Comparison of ENCODE assay signal across 10 cellular contexts in the genomic region with DNA sequence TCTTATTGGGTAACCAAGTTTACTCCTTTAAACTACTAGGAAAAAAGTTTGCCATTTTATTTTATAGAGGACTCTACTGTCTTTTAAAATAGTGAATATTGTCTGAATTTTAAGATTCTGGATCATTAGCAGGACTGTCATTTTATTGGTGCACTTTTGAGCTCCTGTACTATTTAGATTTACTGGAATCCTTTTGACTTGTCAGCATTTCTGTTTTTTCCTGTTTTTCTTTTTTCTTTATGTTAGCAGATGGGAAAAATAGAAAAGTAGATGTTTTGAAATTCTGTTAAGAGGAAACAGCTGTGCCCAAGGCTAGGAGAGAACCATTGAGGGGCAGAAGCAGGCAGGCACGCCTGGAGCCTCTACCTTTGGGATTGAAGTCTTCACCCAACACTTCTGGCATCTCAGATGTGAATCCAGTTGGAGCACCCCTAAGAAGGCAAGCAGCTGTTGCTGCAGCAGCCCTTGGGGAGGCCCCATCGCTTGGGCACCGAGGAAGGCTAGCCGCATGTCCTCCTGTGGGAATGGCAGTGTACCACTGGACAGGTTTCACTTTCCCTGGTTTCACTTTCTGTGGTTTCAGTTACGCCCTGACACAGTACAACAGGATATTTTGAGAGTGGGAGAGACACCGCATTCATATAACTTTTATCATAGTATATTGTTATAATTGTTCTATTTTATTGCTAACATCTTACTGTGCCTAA. TPM values are rescaled to one million over a fixed set of nuclear protein-coding genes. Genes with fewer than 3 reads are reported as not detected.
DNase-seq lines count a peak whose midpoint lies in the region; ATAC-seq and TF ChIP-seq lines count a peak whose summit lies in the region.
"Had no signal": no experiment of that assay in that cellular context is flagged by ENCODE, and none has a peak within 500 bp of the region (broad histone marks: within the 10 kb centered on the region; RNA-seq: fewer than 3 reads in every experiment).

No MANE protein-coding gene starts in this region.

- H3K4me1 ChIP-seq in Peyer's patch = peaks cover 0 to 8% (median 0%) of the 10 kb centered on the region in 4 donors

- no peaks in the 10 kb centered on the region for H3K36me3 Mint-ChIP-seq in natural killer cell treated with Interleukin-12 subunit alpha and Interleukin-12 subunit beta and Interleukin-15 and Interleukin-18, amount 100 ng/mL, for 72 hours

- no peak for TF ChIP-seq POLR2A in Peyer's patch (IDR thresholded peaks at IDR 0.05)

- peak overlapping the region in 2 of 4 donors; percentile 37 to 39 for H3K4me3 ChIP-seq in Peyer's patch

- H3K9me3 Mint-ChIP-seq in natural killer cell treated with Interleukin-12 subunit alpha and Interleukin-12 subunit beta and Interleukin-15 and Interleukin-18, amount 100 ng/mL, for 72 hours = no peaks in the 10 kb centered on the region
- H3K9me3 Mint-ChIP-seq: CD4-positive, alpha-beta T cell; stimulated activated naive CD8-positive, alpha-beta T cell treated with anti-CD3 and anti-CD28 coated beads, Interleukin-15, Interleukin-2, amounts not matched to agents 100 ng/mL and 50 ng/mL, for 24 hours had no signal

- H3K36me3 ChIP-seq in Peyer's patch = no peaks in the 10 kb centered on the region

- H3K4me3 Mint-ChIP-seq in natural killer cell treated with Interleukin-12 subunit alpha and Interleukin-12 subunit beta and Interleukin-15 and Interleukin-18, amount 100 ng/mL, for 72 hours = no peak overlapping the region
- H3K4me3 Mint-ChIP-seq: CD4-positive, alpha-beta T cell; stimulated activated naive CD8-positive, alpha-beta T cell treated with anti-CD3 and anti-CD28 coated beads, Interleukin-15, Interleukin-2, amounts not matched to agents 100 ng/mL and 50 ng/mL, for 24 hours had no signal

- no peaks in the 10 kb centered on the region for H3K27me3 Mint-ChIP-seq in natural killer cell treated with Interleukin-12 subunit alpha and Interleukin-12 subunit beta and Interleukin-15 and Interleukin-18, amount 100 ng/mL, for 72 hours
- H3K27me3 Mint-ChIP-seq: CD4-positive, alpha-beta T cell; stimulated activated naive CD8-positive, alpha-beta T cell treated with anti-CD3 and anti-CD28 coated beads, Interleukin-15, Interleukin-2, amounts not matched to agents 100 ng/mL and 50 ng/mL, for 24 hours had no signal

- no peak for TF ChIP-seq CTCF in Peyer's patch (IDR thresholded peaks at IDR 0.05)

- ATAC-seq in natural killer cell treated with Interleukin-12 subunit alpha and Interleukin-12 subunit beta and Interleukin-15 and Interleukin-18, amount 100 ng/mL, for 72 hours = peak; percentile 41 to 75
- ATAC-seq in GM21528 (IDR thresholded peaks at IDR 0.05; ENCODE audit: low FRiP score, unreplicated experiment) (no peak), GM19351 (IDR thresholded peaks at IDR 0.05; ENCODE audit: unreplicated experiment) (no peak), HG02642 (IDR thresholded peaks at IDR 0.05; ENCODE audit: poor library complexity, unreplicated experiment) (no peak)

- peaks cover 0 to 3% of the 10 kb centered on the region in 2 donors for H3K4me1 Mint-ChIP-seq in natural killer cell treated with Interleukin-12 subunit alpha and Interleukin-12 subunit beta and Interleukin-15 and Interleukin-18, amount 100 ng/mL, for 72 hours (ENCODE audit: low read depth in 2 of 2)

- DNase-seq in AG08396 (ENCODE audit: low spot score) = peak; percentile 27
- DNase-seq in Peyer's patch = peak in 2 of 3 donors; percentile 56 to 62
- peak; percentile 64 for DNase-seq in fibroblast of peridontal ligament (ENCODE audit: extremely low read depth)
- no peak for DNase-seq in natural killer cell treated with Interleukin-12 subunit alpha and Interleukin-12 subunit beta and Interleukin-15 and Interleukin-18, amount 100 ng/mL, for 72 hours (ENCODE audit: low spot score)
- DNase-seq in NCI-H748 treated with DMSO at 0.1 percent for 48 hours (lab: John Stamatoyannopoulos, UW) = no peak
- DNase-seq: CD4-positive, alpha-beta T cell had no signal

- no peak overlapping the region for H3K27ac Mint-ChIP-seq in natural killer cell treated with Interleukin-12 subunit alpha and Interleukin-12 subunit beta and Interleukin-15 and Interleukin-18, amount 100 ng/mL, for 72 hours
- H3K27ac Mint-ChIP-seq: CD4-positive, alpha-beta T cell; stimulated activated naive CD8-positive, alpha-beta T cell treated with anti-CD3 and anti-CD28 coated beads, Interleukin-15, Interleukin-2, amounts not matched to agents 100 ng/mL and 50 ng/mL, for 24 hours had no signal

- H3K9me3 ChIP-seq in Peyer's patch = no peaks in the 10 kb centered on the region

- H3K27ac ChIP-seq in Peyer's patch = peak overlapping the region in 1 of 4 donors; percentile 30

- no peaks in the 10 kb centered on the region for H3K27me3 ChIP-seq in Peyer's patch

RNA-seq across cellular contexts. Expression of a gene that starts 11.5 kb away (rescaled TPM):
- 10 to 100 TPM; 27.0 to 89.1 (median 37.0) TPM for total RNA-seq in Peyer's patch
- total RNA-seq in natural killer cell treated with Interleukin-12 subunit alpha and Interleukin-12 subunit beta and Interleukin-15 and Interleukin-18, amount 100 ng/mL, for 72 hours = 1 to 10 TPM; 2.3 to 5.5 TPM

RNA-seq across cellular contexts. Expression of a gene that starts 46.7 kb away (rescaled TPM):
- total RNA-seq in Peyer's patch = 10 to 100 TPM; 17.3 to 67.4 (median 32.4) TPM
- total RNA-seq in natural killer cell treated with Interleukin-12 subunit alpha and Interleukin-12 subunit beta and Interleukin-15 and Interleukin-18, amount 100 ng/mL, for 72 hours = not detected
- total RNA-seq: CD4-positive, alpha-beta T cell had no signal

Comparison
In these comparisons a context has a peak if more than half of its experiments do, and no peak if none do; other contexts are left out.
1. DNase-seq: peak in AG08396 (single experiment), Peyer's patch (2 of 3) and fibroblast of peridontal ligament (single experiment); none in natural killer cell treated with Interleukin-12 subunit alpha and Interleukin-12 subunit beta and Interleukin-15 and Interleukin-18, amount 100 ng/mL, for 72 hours (single experiment) and NCI-H748 treated with DMSO at 0.1 percent for 48 hours (single experiment).
2. ATAC-seq: peak in natural killer cell treated with Interleukin-12 subunit alpha and Interleukin-12 subunit beta and Interleukin-15 and Interleukin-18, amount 100 ng/mL, for 72 hours (2 of 2); none in GM21528 (single experiment), GM19351 (single experiment) and HG02642 (single experiment).
3. RNA of a gene that starts 11.5 kb away (total RNA-seq): 27.0 to 89.1 TPM in Peyer's patch; 2.3 to 5.5 TPM in natural killer cell treated with Interleukin-12 subunit alpha and Interleukin-12 subunit beta and Interleukin-15 and Interleukin-18, amount 100 ng/mL, for 72 hours; every median in the first group is over 4 times any median in the second.
4. RNA of a gene that starts 46.7 kb away (total RNA-seq): 17.3 to 67.4 TPM in Peyer's patch; not detected in natural killer cell treated with Interleukin-12 subunit alpha and Interleukin-12 subunit beta and Interleukin-15 and Interleukin-18, amount 100 ng/mL, for 72 hours; every median in the first group is over 10 times any median in the second.